8 cellular contexts compared by ENCODE assay signal in the genomic region with DNA sequence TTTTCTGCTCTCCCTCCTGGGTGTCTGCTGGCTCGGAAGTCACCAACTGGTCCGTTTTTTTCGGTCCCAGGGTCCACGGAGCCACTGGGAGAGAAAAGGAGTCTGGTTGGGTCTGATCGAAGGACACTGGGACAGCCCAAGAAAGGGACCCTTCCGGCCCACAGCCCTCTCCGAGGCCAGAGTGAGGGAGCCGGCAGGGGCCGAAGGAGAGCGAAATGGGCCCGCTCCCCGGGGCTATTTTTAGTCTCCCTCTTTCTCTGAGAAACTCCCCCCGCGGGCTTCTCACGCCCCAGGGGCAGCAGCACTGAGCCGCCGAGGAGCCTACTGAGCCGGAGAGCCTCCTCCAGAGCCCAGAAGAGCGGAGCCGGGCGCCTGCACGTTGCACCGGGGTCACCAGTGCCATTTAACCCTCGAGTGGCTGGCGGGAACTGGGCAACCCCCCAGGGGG. TPM values are rescaled to one million over a fixed set of nuclear protein-coding genes. Genes with fewer than 3 reads are reported as not detected.
DNase-seq lines count a peak whose midpoint lies in the region; ATAC-seq and TF ChIP-seq lines count a peak whose summit lies in the region.

No MANE protein-coding gene starts in this region.

- peak; percentile 25 for ATAC-seq in HG02642 (IDR thresholded peaks at IDR 0.05; ENCODE audit: poor library complexity, unreplicated experiment)

- no peak for TF ChIP-seq CTCF in GM12875 (IDR thresholded peaks at IDR 0.05; ENCODE audit: borderline replicate concordance, insufficient read depth, low read depth, low read length)
- no peak for TF ChIP-seq CTCF in ovary (IDR thresholded peaks at IDR 0.05)
- TF ChIP-seq CTCF in WERI-Rb-1 (IDR thresholded peaks at IDR 0.05; ENCODE audit: low read depth, low read length) = no peak

- H3K27me3 ChIP-seq in ovary (peaks cover 7% of the 10 kb centered on the region), WERI-Rb-1 (ENCODE audit: insufficient read depth, low read depth, severe bottlenecking) (no peaks in the 10 kb centered on the region), HAP-1 (ENCODE audit: low read depth) (no peaks in the 10 kb centered on the region)

- H3K4me3 ChIP-seq in GM12875 (ENCODE audit: low read depth, low read length) (peak overlapping the region; percentile 68), ovary (peak overlapping the region; percentile 15), WERI-Rb-1 (ENCODE audit: low read depth, low read length) (no peak overlapping the region), HAP-1 (no peak overlapping the region)

- TF ChIP-seq EP300 in ovary (IDR thresholded peaks at IDR 0.05) = no peak

- DNase-seq in ecto neural progenitor cell (ENCODE audit: low spot score) = peak; percentile 56
- DNase-seq in ovary = no peak
- no peak for DNase-seq in WERI-Rb-1
- no peak for DNase-seq in T-helper 1 cell
- DNase-seq in HAP-1 (ENCODE audit: low spot score in 2 of 2) = no peak
- DNase-seq in activated effector memory CD4-positive, alpha-beta T cell treated with Interleukin-2 at 50 U/mL for 16 hours = no peak

- intact Hi-C loops in ovary (cut with DNase I) = loop anchor here in 3 of 4 donors (5.0 to 10.0 kb wide), 3 partner anchors 77 to 93 kb away; no protein-coding TSS in a partner anchor

- 4 to 8% (median 4%) methylated on average over 25 of the region's 25 CpGs for WGBS in ovary, 3 donors

- H3K4me1 ChIP-seq in ovary (ENCODE audit: insufficient read depth) (peaks cover 4% of the 10 kb centered on the region), HAP-1 (peaks cover 7% of the 10 kb centered on the region; the same call in 1 of the 2 replicates)

- in situ Hi-C loops in HAP-1 (cut with MboI; ENCODE audit: low sequenced_read_pairs) = loop anchor here (5.0 to 10.0 kb wide), 2 partner anchors 75 to 88 kb away; a partner anchor contains a TSS

- H3K27ac ChIP-seq in ovary (peak overlapping the region; percentile 9 to 19), WERI-Rb-1 (no peak overlapping the region)

- H3K9me3 ChIP-seq in ovary (no peaks in the 10 kb centered on the region), WERI-Rb-1 (ENCODE audit: severe bottlenecking) (no peaks in the 10 kb centered on the region), HAP-1 (no peaks in the 10 kb centered on the region)

- no peak for TF ChIP-seq POLR2A in ovary (IDR thresholded peaks at IDR 0.05)

- H3K36me3 ChIP-seq in ovary (no peaks in the 10 kb centered on the region), WERI-Rb-1 (no peaks in the 10 kb centered on the region), HAP-1 (replicated peaks) (0 out of 2 replicates have a peak, but pooled peaks cover 4% of the 10 kb centered on the region)

RNA-seq across cellular contexts. Expression of a gene that starts 1.9 kb away (rescaled TPM):
- total RNA-seq in ovary = 10 to 100 TPM in 4 of 7 donors, 1 to 10 TPM in 3; 7.3 to 28.4 (median 11.2) TPM
- 10 to 100 TPM; 40.7 to 46.6 TPM for polyA plus RNA-seq in ovary

RNA-seq across cellular contexts. Expression of a gene that starts 8.2 kb away (rescaled TPM):
- total RNA-seq in ovary = 10 to 100 TPM in 1 of 7 donors, 1 to 10 TPM in 3, under 1 TPM in 2, not detected in 1; 0.38 to 27.1 (median 1.8) TPM
- under 1 TPM; 0.30 to 0.48 TPM for polyA plus RNA-seq in ovary

RNA-seq across cellular contexts. Expression of a gene that starts 20.5 kb away (rescaled TPM):
- total RNA-seq in ovary = 1 to 10 TPM in 6 of 7 donors, not detected in 1; 1.1 to 7.0 (median 4.2) TPM
- 1 to 10 TPM; 3.3 to 5.1 TPM for polyA plus RNA-seq in ovary

RNA-seq across cellular contexts. Expression of a gene that starts 40.0 kb away (rescaled TPM):
- 10 to 100 TPM; 14.8 to 19.4 (median 17.1) TPM for total RNA-seq in ovary
- 10 to 100 TPM in 1 of 2 donors, 1 to 10 TPM in 1; 9.9 to 16.7 TPM for polyA plus RNA-seq in ovary

Comparison
In these comparisons a context has a peak if more than half of its experiments do, and no peak if none do; other contexts are left out.
1. H3K4me3 ChIP-seq: peak in GM12875 (single experiment) and ovary (single experiment); none in WERI-Rb-1 (single experiment) and HAP-1 (single experiment).